24 cellular contexts compared by ENCODE assay signal in the genomic region with DNA sequence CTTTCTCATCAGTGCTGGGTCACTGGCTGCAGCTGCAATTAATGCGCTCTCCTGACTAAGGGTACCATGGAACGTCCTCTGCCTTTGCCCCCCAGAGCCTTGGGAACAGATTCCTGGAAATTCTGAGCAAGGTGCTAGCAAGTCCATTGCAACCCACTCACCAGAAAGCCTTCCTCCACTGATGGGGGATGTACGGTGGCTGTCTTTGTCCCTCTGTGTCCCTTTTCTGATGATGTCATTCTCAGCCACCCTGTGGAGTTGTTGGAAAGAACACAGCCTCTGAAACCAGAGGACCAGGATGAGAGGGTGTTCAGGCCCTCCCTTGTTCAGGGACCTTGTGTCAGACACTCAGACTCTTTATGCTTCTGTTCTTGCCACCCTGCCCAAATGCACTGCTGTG. TPM values are rescaled to one million over a fixed set of nuclear protein-coding genes. Genes with fewer than 3 reads are reported as not detected.
DNase-seq lines count a peak whose midpoint lies in the region; FAIRE-seq and TF ChIP-seq lines count a peak whose summit lies in the region.
"Had no signal": no experiment of that assay in that cellular context is flagged by ENCODE, and none has a peak within 500 bp of the region (broad histone marks: within the 10 kb centered on the region; RNA-seq: fewer than 3 reads in every experiment).

No MANE protein-coding gene starts in this region.

- no peaks in the 10 kb centered on the region for H3K9me3 Mint-ChIP-seq in astrocyte (ENCODE audit: unreplicated experiment)
- no peaks in the 10 kb centered on the region for H3K9me3 Mint-ChIP-seq in endothelial cell (ENCODE audit: unreplicated experiment)
- H3K9me3 Mint-ChIP-seq: CD8-positive, alpha-beta memory T cell had no signal

- H3K27me3 ChIP-seq in astrocyte (ENCODE audit: insufficient read depth, low read length) (no peaks in the 10 kb centered on the region), mesenchymal stem cell (ENCODE audit: control insufficient read depth in 1 of 2, insufficient read depth in 1 of 2, low read length in 2 of 2) (no peaks in the 10 kb centered on the region), transverse colon (no peaks in the 10 kb centered on the region), thyroid gland (no peaks in the 10 kb centered on the region)
- H3K27me3 ChIP-seq: MG63, SJCRH30 had no signal

- H3K4me1 ChIP-seq in HEK293 (ENCODE audit: control insufficient read depth, insufficient read depth, low read length) (no peaks in the 10 kb centered on the region), astrocyte (ENCODE audit: insufficient read depth, low read length) (peaks cover 38% of the 10 kb centered on the region), mesenchymal stem cell (ENCODE audit: control insufficient read depth, insufficient read depth, low read depth, low read length) (peaks cover 28% of the 10 kb centered on the region), transverse colon (peaks cover 6 to 63% (median 43%) of the 10 kb centered on the region in 4 donors), thyroid gland (peaks cover 0 to 10% of the 10 kb centered on the region in 2 donors)
- H3K4me1 ChIP-seq: SJCRH30 had no signal

- TF ChIP-seq POLR2A in transverse colon (IDR thresholded peaks at IDR 0.05): no peak
- no peak for TF ChIP-seq POLR2A in thyroid gland (IDR thresholded peaks at IDR 0.05)

- in situ Hi-C loops in transverse colon (cut with MboI; ENCODE audit: low pct_ligation_motif_present in 1 of 4, low pct_unique_long_range_greater_than_20kb in 1 of 4, low sequenced_read_pairs in 3 of 4): no loop called here

- H2BK12ac ChIP-seq in mesenchymal stem cell (ENCODE audit: low read length in 2 of 2): peak overlapping the region; percentile 81 to 98

- H2BK15ac ChIP-seq in mesenchymal stem cell (ENCODE audit: low read depth, poor library complexity, severe bottlenecking): no peak overlapping the region

- peak overlapping the region; percentile 88 for H2AK5ac ChIP-seq in mesenchymal stem cell (ENCODE audit: low read length, severe bottlenecking)

- H3K14ac ChIP-seq in mesenchymal stem cell (ENCODE audit: low read length in 2 of 2): peak overlapping the region in 1 of 2 experiments; percentile 11

- no peak for TF ChIP-seq CTCF in HEK293 (tag by site-specific recombination; IDR thresholded peaks at IDR 0.05)
- no peak for TF ChIP-seq CTCF in astrocyte (IDR thresholded peaks at IDR 0.05; ENCODE audit: insufficient read depth, low read depth, low read length)
- no peak for TF ChIP-seq CTCF in transverse colon (IDR thresholded peaks at IDR 0.05)
- no peak for TF ChIP-seq CTCF in thyroid gland (IDR thresholded peaks at IDR 0.05)
- no peak for TF ChIP-seq CTCF in endothelial cell (IDR thresholded peaks at IDR 0.05; ENCODE audit: unreplicated experiment)

- H2BK5ac ChIP-seq in mesenchymal stem cell (ENCODE audit: low read depth, low read length, poor library complexity, severe bottlenecking): no peak overlapping the region

- no peak overlapping the region for H3K27ac ChIP-seq in HEK293 (ENCODE audit: extremely low read depth, low read depth, low read length)
- no peak overlapping the region for H3K27ac ChIP-seq in astrocyte (ENCODE audit: low read depth, low read length)
- no peak overlapping the region for H3K27ac ChIP-seq in mesenchymal stem cell (ENCODE audit: low read length, poor library complexity, severe bottlenecking)
- H3K27ac ChIP-seq in transverse colon: peak overlapping the region in 3 of 4 donors; percentile 43 to 75 (median 54)
- no peak overlapping the region for H3K27ac ChIP-seq in thyroid gland
- H3K27ac ChIP-seq: C4-2B, SJCRH30 had no signal

- peak overlapping the region; percentile 27 for H4K8ac ChIP-seq in mesenchymal stem cell (ENCODE audit: low read length)

- WGBS in mesenchymal stem cell: 96% methylated on average over 3 of the region's 3 CpGs
- 85 to 100% methylated on average over 1 to 3 of the region's 3 CpGs for WGBS in transverse colon (ENCODE audit: low coverage in 1 of 2), 2 donors
- 97 to 100% methylated on average over 3 of the region's 3 CpGs for WGBS in thyroid gland, 2 donors

- H3K36me3 ChIP-seq in HEK293 (ENCODE audit: control insufficient read depth in 2 of 2, insufficient read depth in 1 of 2, low read length in 2 of 2): no peaks in the 10 kb centered on the region
- H3K36me3 ChIP-seq in astrocyte (ENCODE audit: insufficient read depth, low read length): no peaks in the 10 kb centered on the region
- peaks cover 0 to 3% of the 10 kb centered on the region in 2 experiments for H3K36me3 ChIP-seq in mesenchymal stem cell (ENCODE audit: control insufficient read depth in 1 of 2, insufficient read depth in 2 of 2, low read depth in 1 of 2, low read length in 2 of 2)
- no peaks in the 10 kb centered on the region for H3K36me3 ChIP-seq in transverse colon
- no peaks in the 10 kb centered on the region for H3K36me3 ChIP-seq in thyroid gland
- H3K36me3 ChIP-seq: MG63, SJCRH30 had no signal

- H3K27ac Mint-ChIP-seq in astrocyte (ENCODE audit: unreplicated experiment): peak overlapping the region; percentile 53
- no peak overlapping the region for H3K27ac Mint-ChIP-seq in endothelial cell (ENCODE audit: unreplicated experiment)
- H3K27ac Mint-ChIP-seq: CD8-positive, alpha-beta memory T cell had no signal

- H3K9ac ChIP-seq in astrocyte (ENCODE audit: low read length) (no peak overlapping the region), mesenchymal stem cell (ENCODE audit: low read length) (no peak overlapping the region)

- H3K9me3 ChIP-seq in HEK293 (ENCODE audit: control insufficient read depth, insufficient read depth, low read depth, low read length): no peaks in the 10 kb centered on the region
- no peaks in the 10 kb centered on the region for H3K9me3 ChIP-seq in astrocyte (ENCODE audit: insufficient read depth, low read depth, low read length)
- H3K9me3 ChIP-seq in mesenchymal stem cell (ENCODE audit: control insufficient read depth, low read length): no peaks in the 10 kb centered on the region
- no peaks in the 10 kb centered on the region for H3K9me3 ChIP-seq in transverse colon
- H3K9me3 ChIP-seq in thyroid gland: no peaks in the 10 kb centered on the region
- H3K9me3 ChIP-seq: MG63, SJCRH30 had no signal

- H4K91ac ChIP-seq in mesenchymal stem cell (ENCODE audit: low read length): peak overlapping the region; percentile 76

- H3K27me3 Mint-ChIP-seq in astrocyte (ENCODE audit: low read depth, unreplicated experiment) (no peaks in the 10 kb centered on the region), endothelial cell (ENCODE audit: unreplicated experiment) (peaks cover 2% of the 10 kb centered on the region)

- peaks cover 3% of the 10 kb centered on the region for H3K36me3 Mint-ChIP-seq in astrocyte (ENCODE audit: low read depth, unreplicated experiment)
- peaks cover 5% of the 10 kb centered on the region for H3K36me3 Mint-ChIP-seq in endothelial cell (ENCODE audit: low read depth, unreplicated experiment)
- H3K36me3 Mint-ChIP-seq: CD8-positive, alpha-beta memory T cell had no signal

- POLR2A ChIA-PET in HEK293 (lab: Yijun Ruan, JAX): interaction anchor here (0.7 kb wide), 1 partner anchor 19 kb away, joined by 6 read pairs; no protein-coding TSS in a partner anchor

- H2AFZ ChIP-seq in astrocyte (ENCODE audit: low read depth, low read length): no peak overlapping the region
- no peak overlapping the region for H2AFZ ChIP-seq in mesenchymal stem cell (ENCODE audit: low read depth, low read length)

- peak overlapping the region in 1 of 2 experiments; percentile 36 for H3K23ac ChIP-seq in mesenchymal stem cell (ENCODE audit: low read length in 2 of 2)

- H3K4me2 ChIP-seq in astrocyte (ENCODE audit: low read length) (no peak overlapping the region), mesenchymal stem cell (ENCODE audit: low read length, poor library complexity, severe bottlenecking) (no peak overlapping the region)

- CTCF ChIA-PET in HEK293 (lab: Yijun Ruan, JAX): interaction anchor here (1.8 kb wide), 1 partner anchor 18 kb away, joined by 5 read pairs; no protein-coding TSS in a partner anchor

- H3K18ac ChIP-seq in mesenchymal stem cell (ENCODE audit: low read depth in 1 of 2, low read length in 2 of 2): peak overlapping the region in 1 of 2 experiments; percentile 84

- DNase-seq in astrocyte (ENCODE audit: low read depth) (no peak), mesenchymal stem cell (no peak), transverse colon (no peak), thyroid gland (no peak), NCI-H2171 (lab: John Stamatoyannopoulos, UW) (no peak), endothelial cell (ENCODE audit: low spot score) (no peak)
- DNase-seq: ACHN; CD8-positive, alpha-beta memory T cell; DMS53; GF-D8; Kasumi-1; MG63; NCI-H1048; NCI-H1436; NCI-H2029; NCI-H345; NCI-H524; NCI-H774; NK-92 treated with Interleukin-12 subunit alpha and Interleukin-12 subunit beta, amount 100 ng/mL, for 24 hours; SJCRH30 had no signal

- H3K4me1 Mint-ChIP-seq in astrocyte (ENCODE audit: low read depth, unreplicated experiment): peaks cover 58% of the 10 kb centered on the region
- H3K4me1 Mint-ChIP-seq in endothelial cell (ENCODE audit: unreplicated experiment): peaks cover 11% of the 10 kb centered on the region

- H3K79me1 ChIP-seq in mesenchymal stem cell (replicated peaks; ENCODE audit: low read length, poor library complexity, severe bottlenecking): peaks cover 11% of the 10 kb centered on the region

- no peak overlapping the region for H3K4me3 Mint-ChIP-seq in astrocyte (ENCODE audit: unreplicated experiment)
- no peak overlapping the region for H3K4me3 Mint-ChIP-seq in endothelial cell (ENCODE audit: unreplicated experiment)

- no peaks in the 10 kb centered on the region for H3K79me2 ChIP-seq in astrocyte (ENCODE audit: insufficient read depth, low read length)

- no peak for FAIRE-seq in astrocyte (lab: Jason Lieb, UNC)
- FAIRE-seq: GM19239, H1 had no signal

- no peaks in the 10 kb centered on the region for H4K20me1 ChIP-seq in astrocyte (ENCODE audit: insufficient read depth, low read length)

- no peak for TF ChIP-seq EP300 in transverse colon (IDR thresholded peaks at IDR 0.05; ENCODE audit: low read depth)

- intact Hi-C loops in transverse colon (cut with DNase I; ENCODE audit: low total_unique reads): no loop called here
- intact Hi-C loops in thyroid gland (cut with DNase I): no loop called here

- H2BK120ac ChIP-seq in mesenchymal stem cell (ENCODE audit: low read depth, low read length): no peak overlapping the region

- H3K4me3 ChIP-seq in HEK293 (ENCODE audit: low read depth, low read length) (no peak overlapping the region), astrocyte (ENCODE audit: insufficient read depth, low read depth, low read length) (no peak overlapping the region), mesenchymal stem cell (ENCODE audit: insufficient read depth in 1 of 2, low read depth in 1 of 2, low read length in 2 of 2) (no peak overlapping the region), transverse colon (no peak overlapping the region), thyroid gland (replicated peaks in 1 of 3) (no peak overlapping the region)
- H3K4me3 ChIP-seq: MG63, SJCRH30 had no signal

- H3K4ac ChIP-seq in mesenchymal stem cell (ENCODE audit: low read depth in 1 of 2, low read length in 2 of 2): peak overlapping the region; percentile 70 to 83

RNA-seq across cellular contexts. Expression of gene ZBTB38, which starts 38.1 kb away (rescaled TPM):
- 57.6 and 60.7 TPM in 2 replicates for total RNA-seq in astrocyte
- 42.0 TPM for polyA plus RNA-seq in mesenchymal stem cell (2013, experiment 1 of 2)
- polyA plus RNA-seq in mesenchymal stem cell (2013, experiment 2 of 2): 39.5 TPM
- 100 to 1,000 TPM in 3 of 4 donors, 10 to 100 TPM in 1; 71.8 to 182 (median 169) TPM for total RNA-seq in transverse colon
- 100 to 1,000 TPM; 143 to 185 (median 165) TPM for total RNA-seq in thyroid gland
- 22.5 TPM for total RNA-seq in endothelial cell (ENCODE audit: unreplicated experiment)

Comparison
In these comparisons a context has a peak if more than half of its experiments do, and no peak if none do; other contexts are left out.
1. H3K27ac ChIP-seq: peak in transverse colon (3 of 4); none in HEK293 (single experiment), astrocyte (single experiment), mesenchymal stem cell (single experiment) and thyroid gland (0 of 3).